Comparison of ENCODE assay signal across 9 cellular contexts in genomic region chr5:177303121-177303924, GRCh38. TPM values are rescaled to one million over a fixed set of nuclear protein-coding genes. Genes with fewer than 3 reads are reported as not detected.
DNase-seq lines count a peak whose midpoint lies in the region; ATAC-seq, FAIRE-seq and TF ChIP-seq lines count a peak whose summit lies in the region.
"Had no signal": no experiment of that assay in that cellular context is flagged by ENCODE, and none has a peak within 500 bp of the region (broad histone marks: within the 10 kb centered on the region; RNA-seq: fewer than 3 reads in every experiment).

Gene PRELID1, plus strand, starts transcription at chr5:177303799. Its CDS starts 187 bp downstream, at chr5:177303986.
Gene RAB24, minus strand, starts transcription at chr5:177303719. Its CDS starts 431 bp downstream, at chr5:177303288.

- TF ChIP-seq CTCF in VCaP (conservative IDR thresholded peaks at IDR 0.05) = peak; percentile 66

- H3K36me3 ChIP-seq in small intestine (ENCODE audit: control insufficient read depth in 2 of 2, insufficient read depth in 2 of 2, low read length in 2 of 2) = peaks cover 0 to 5% of the 10 kb centered on the region in 2 donors

- H3K4me3 ChIP-seq in small intestine (ENCODE audit: low read depth in 1 of 2, low read length in 2 of 2) = peak within 1 kb of the TSS; percentile 84 to 95

- DNase-seq in NCI-H187 (lab: John Stamatoyannopoulos, UW) (peak; percentile 32 to 67), NCI-H187 treated with DMSO at 0.1 percent for 48 hours (lab: John Stamatoyannopoulos, UW) (no peak), NCI-H2171 (lab: John Stamatoyannopoulos, UW) (peak; percentile 75), T47D (ENCODE audit: low read depth in 1 of 2, low spot score in 1 of 2) (peak; percentile 73 to 86), iPS-NIHi11 (ENCODE audit: low spot score) (peak; percentile 97), small intestine (peak; percentile 79)

- no peaks in the 10 kb centered on the region for H3K27me3 ChIP-seq in small intestine (ENCODE audit: control insufficient read depth in 2 of 2, insufficient read depth in 2 of 2, low read length in 2 of 2)

- no peaks in the 10 kb centered on the region for H3K9me3 ChIP-seq in small intestine (ENCODE audit: control insufficient read depth, low read depth)

- H3K4me1 ChIP-seq in small intestine (ENCODE audit: control insufficient read depth in 2 of 2, insufficient read depth in 1 of 2, low read depth in 1 of 2, low read length in 1 of 2) = peaks cover 7 to 10% of the 10 kb centered on the region in 2 donors

- peak; percentile 66 for ATAC-seq in HG02938 (IDR thresholded peaks at IDR 0.05; ENCODE audit: unreplicated experiment)

- peak within 1 kb of the TSS; percentile 95 for H3K27ac ChIP-seq in VCaP
- H3K27ac ChIP-seq in small intestine (ENCODE audit: low read depth in 1 of 2, low read length in 1 of 2) = peak within 1 kb of the TSS; percentile 76 to 92

- FAIRE-seq in small intestine (lab: Jason Lieb, UNC) = no peak
- FAIRE-seq: G401.6 had no signal

- 0 to 1% (median 0%) methylated on average over 60 to 100 of the region's 100 CpGs for WGBS in small intestine, 3 donors

- in situ Hi-C loops in T47D (cut with HindIII; ENCODE audit: low pct_unique_long_range_greater_than_20kb, low sequenced_read_pairs) = no loop called here

RNA-seq across cellular contexts. Expression of gene PRELID1, which starts in this region (rescaled TPM):
- polyA plus RNA-seq in small intestine = 100 to 1,000 TPM; 278 to 457 (median 356) TPM

RNA-seq across cellular contexts. Expression of gene RAB24, which starts in this region (rescaled TPM):
- 10 to 100 TPM; 48.1 to 80.1 (median 67.0) TPM for polyA plus RNA-seq in small intestine
